Comparison of ENCODE assay signal across 8 cellular contexts in genomic region chr1:11645670-11646265, GRCh38. TPM values are rescaled to one million over a fixed set of nuclear protein-coding genes. Genes with fewer than 3 reads are reported as not detected.
DNase-seq lines count a peak whose midpoint lies in the region; ATAC-seq, FAIRE-seq and TF ChIP-seq lines count a peak whose summit lies in the region.
"Had no signal": no experiment of that assay in that cellular context is flagged by ENCODE, and none has a peak within 500 bp of the region (broad histone marks: within the 10 kb centered on the region; RNA-seq: fewer than 3 reads in every experiment).

No MANE protein-coding gene starts in this region.

- TF ChIP-seq POLR2A in GM12891 (IDR thresholded peaks at IDR 0.05; ENCODE audit: low read depth, low read length) (no peak), K562 (conservative IDR thresholded peaks at IDR 0.05) (no peak)

- POLR2A ChIA-PET in K562 (lab: Yijun Ruan, JAX), result interaction anchor here (0.6 to 1.3 kb wide), 7 partner anchors 12 to 649 kb away, joined by 3 to 6 read pairs (median 4); no protein-coding TSS in a partner anchor

- peak; percentile 80 to 89 for TF ChIP-seq RAD21 in K562 (CRISPR knock-in tag; conservative IDR thresholded peaks at IDR 0.05 in 1 of 2, IDR thresholded peaks at IDR 0.05 in 1 of 2)

- H3K4me1 ChIP-seq in K562 (replicated peaks in 1 of 2; ENCODE audit: control insufficient read depth in 2 of 2, insufficient read depth in 2 of 2, low read length in 2 of 2), result peaks cover 15 to 39% of the 10 kb centered on the region in 2 experiments; a peak in 4 of 5 replicates

- H3K4me3 ChIP-seq in K562, result no peak overlapping the region

- no peaks in the 10 kb centered on the region for H3K36me3 ChIP-seq in K562 (ENCODE audit: control insufficient read depth, insufficient read depth, low read length)

- no peaks in the 10 kb centered on the region for H3K9me3 ChIP-seq in K562 (replicated peaks; ENCODE audit: control insufficient read depth, insufficient read depth, low read depth, low read length)

- no peaks in the 10 kb centered on the region for H3K9me3 Mint-ChIP-seq in immature natural killer cell

- intact Hi-C loops in K562 (cut with micrococcal nuclease), result loop anchor here (1.0 kb wide), 1 partner anchor 404 kb away; no protein-coding TSS in a partner anchor

- no peak overlapping the region for H3K27ac ChIP-seq in K562 (ENCODE audit: extremely low read depth, low read depth, low read length)

- no peak overlapping the region for H3K4me2 ChIP-seq in K562 (ENCODE audit: insufficient read depth, low read length)

- H3K9me1 ChIP-seq in K562 (ENCODE audit: control insufficient read depth, insufficient read depth, low read length), result no peaks in the 10 kb centered on the region

- DNase-seq in GM12891 (ENCODE audit: insufficient read length, low spot score) (peak; percentile 53), NCI-H2107 (lab: John Stamatoyannopoulos, UW) (peak; percentile 57), UCSD-AML1 (lab: John Stamatoyannopoulos, UW; ENCODE audit: unreplicated experiment) (peak; percentile 81), K562 (ENCODE audit: extremely low read depth in 1 of 4, low spot score in 3 of 4) (peak; percentile 77 to 90 (median 80)), immature natural killer cell (peak; percentile 57 to 68 (median 66))
- DNase-seq in stimulated activated CD4-positive, alpha-beta T cell treated with anti-CD3 and anti-CD28 coated beads, Interleukin-1b, Interleukin-23, amount 100 ng/mL, for 1 hour (ENCODE audit: low read depth in 2 of 2), result peak; percentile 56 to 71

- peaks cover 2% of the 10 kb centered on the region; the same call in 1 of the 2 replicates for H4K20me1 ChIP-seq in K562 (replicated peaks; ENCODE audit: control insufficient read depth, insufficient read depth, low read length)

- peak; percentile 85 to 93 (median 92) for TF ChIP-seq CTCF in K562 (IDR thresholded peaks at IDR 0.05 in 2 of 3, conservative IDR thresholded peaks at IDR 0.05 in 1 of 3; ENCODE audit: insufficient read depth in 2 of 3, low read depth in 1 of 3, low read length in 3 of 3)

- H3K9ac ChIP-seq in K562 (ENCODE audit: insufficient read depth in 1 of 2, low read depth in 2 of 2, low read length in 2 of 2), result no peak overlapping the region

- peaks cover 0 to 6% (median 2%) of the 10 kb centered on the region in 3 donors for H3K27me3 Mint-ChIP-seq in immature natural killer cell (ENCODE audit: low read depth in 3 of 3)

- H3K79me2 ChIP-seq in K562 (ENCODE audit: control insufficient read depth, insufficient read depth, low read length), result no peaks in the 10 kb centered on the region

- in situ Hi-C loops in K562 (cut with MboI), result no loop called here

- no TSS peak for BruUV-seq in K562 (replicated peaks; lab: Mats Ljungman, UMichigan)

- H3K36me3 Mint-ChIP-seq in immature natural killer cell, result no peaks in the 10 kb centered on the region

- peak; percentile 58 for FAIRE-seq in GM12891 (lab: Jason Lieb, UNC)
- peak; percentile 70 for FAIRE-seq in K562 (lab: Jason Lieb, UNC)
- FAIRE-seq: islet of Langerhans had no signal

- no peak overlapping the region for H2AFZ ChIP-seq in K562 (ENCODE audit: low read depth, low read length)

- TF ChIP-seq EP300 in K562 (IDR thresholded peaks at IDR 0.05; ENCODE audit: low read length), result no peak

- CTCF ChIA-PET in K562 (lab: Yijun Ruan, JAX; ENCODE audit: low intra/inter-chr PET ratio), result interaction anchor here (0.6 to 3.7 kb wide), 6 partner anchors 75 to 608 kb away, joined by 3 to 19 read pairs (median 3); no protein-coding TSS in a partner anchor

- H3K4me3 Mint-ChIP-seq in immature natural killer cell, result no peak overlapping the region

- H3K27ac Mint-ChIP-seq in immature natural killer cell, result no peak overlapping the region

- ATAC-seq in K562, result peak; percentile 59
- no peak for ATAC-seq in GM19324 (IDR thresholded peaks at IDR 0.05; ENCODE audit: low FRiP score, unreplicated experiment)

- WGBS in K562 (ENCODE audit: insufficient coverage, low coverage, missing lambda C conversion rate), result 6% methylated on average over 8 of the region's 8 CpGs

- H3K27me3 ChIP-seq in K562 (ENCODE audit: control insufficient read depth in 2 of 2, insufficient read depth in 2 of 2, low read length in 2 of 2), result peaks cover 2 to 13% of the 10 kb centered on the region in 2 experiments; a peak in 4 of 5 replicates

- peaks cover 17 to 19% of the 10 kb centered on the region in 2 donors for H3K4me1 Mint-ChIP-seq in immature natural killer cell

RNA-seq across cellular contexts. Expression of gene FBXO2, which starts 8.5 kb away (rescaled TPM):
- 0.28 TPM for polyA plus RNA-seq in GM12891 (2012; ENCODE audit: low read depth, missing spikeins)
- 0.76 and 1.9 TPM in 2 replicates for total RNA-seq in K562 (2011; cell fraction: chromatin; rRNA removed; ENCODE audit: low replicate concordance)
- total RNA-seq in K562 (2011; cell fraction: nucleolus; rRNA removed), result 1.7 and 1.8 TPM in 2 replicates
- 1.3 and 1.5 TPM in 2 replicates for total RNA-seq in K562 (2011; cell fraction: nucleoplasm; rRNA removed)
- total RNA-seq in K562 (2014; rRNA removed) (1.1 and 1.9 TPM in 2 replicates), K562 (2014; rRNA removed; fragmentation: Illumina TruSeq; extraction: Trizol) (0.16 and 0.25 TPM in 2 replicates), K562 (2015; rRNA removed; fragmentation: Illumina TruSeq; extraction: Trizol) (0.22 and 0.41 TPM in 2 replicates), K562 (2021) (1.4 and 1.7 TPM in 2 replicates)
- polyA plus RNA-seq in K562 (2011; rRNA removed) (1.1 and 2.8 TPM in 2 replicates), K562 (2014; fragmentation: Illumina TruSeq; extraction: Trizol) (0.27 and 0.46 TPM in 2 replicates), K562 (2014; fragmentation: Nextera tagmentation; extraction: Ambion mirVana) (under 1 TPM; 0.04 to 0.27 TPM), K562 (2014; rRNA removed) (1.6 and 2.2 TPM in 2 replicates), immature natural killer cell (10 to 100 TPM in 2 of 3 donors, 1 to 10 TPM in 1; 5.6 to 15.5 (median 14.4) TPM)
- 2.6 and 3.2 TPM in 2 replicates for polyA plus RNA-seq in K562 (2011; cell fraction: cytosol; rRNA removed)
- polyA plus RNA-seq in K562 (2011; cell fraction: nucleus; rRNA removed), result 4.5 and 6.3 TPM in 2 replicates
- polyA plus RNA-seq in K562 (2012), result 1.6 and 1.8 TPM in 2 replicates
- 0.21 and 0.48 TPM in 2 replicates for polyA minus RNA-seq in K562 (2011; rRNA and poly(A)+ RNA removed)
- 0.57 and 2.8 TPM in 2 replicates for polyA minus RNA-seq in K562 (2011; cell fraction: cytosol; rRNA and poly(A)+ RNA removed)
- polyA minus RNA-seq in K562 (2011; cell fraction: nucleus; rRNA and poly(A)+ RNA removed), result 0.67 and 1.4 TPM in 2 replicates

RNA-seq across cellular contexts. Expression of gene FBXO44, which starts 8.9 kb away (rescaled TPM):
- polyA plus RNA-seq in GM12891 (2012; ENCODE audit: low read depth, missing spikeins), result 13.6 TPM
- total RNA-seq in K562 (2011; cell fraction: chromatin; rRNA removed; ENCODE audit: low replicate concordance), result 25.1 and 57.8 TPM in 2 replicates
- total RNA-seq in K562 (2011; cell fraction: nucleolus; rRNA removed), result 47.5 and 48.8 TPM in 2 replicates
- 32.2 and 35.3 TPM in 2 replicates for total RNA-seq in K562 (2011; cell fraction: nucleoplasm; rRNA removed)
- total RNA-seq in K562 (2014; rRNA removed) (11.6 and 14.7 TPM in 2 replicates), K562 (2014; rRNA removed; fragmentation: Illumina TruSeq; extraction: Trizol) (2.6 and 3.9 TPM in 2 replicates), K562 (2015; rRNA removed; fragmentation: Illumina TruSeq; extraction: Trizol) (6.1 and 6.7 TPM in 2 replicates), K562 (2021) (15.7 and 16.4 TPM in 2 replicates)
- polyA plus RNA-seq in K562 (2011; rRNA removed) (8.3 and 18.1 TPM in 2 replicates), K562 (2014; fragmentation: Illumina TruSeq; extraction: Trizol) (5.9 and 9.8 TPM in 2 replicates), K562 (2014; fragmentation: Nextera tagmentation; extraction: Ambion mirVana) (1 to 10 TPM in 1 of 2 experiments, under 1 TPM in 1; 0.69 to 1.3 TPM), K562 (2014; rRNA removed) (20.9 and 23.7 TPM in 2 replicates), immature natural killer cell (10 to 100 TPM in 2 of 3 donors, 1 to 10 TPM in 1; 8.6 to 13.4 (median 12.5) TPM)
- polyA plus RNA-seq in K562 (2011; cell fraction: cytosol; rRNA removed), result 18.0 and 19.5 TPM in 2 replicates
- 93.3 and 93.5 TPM in 2 replicates for polyA plus RNA-seq in K562 (2011; cell fraction: nucleus; rRNA removed)
- 11.8 and 19.7 TPM in 2 replicates for polyA plus RNA-seq in K562 (2012)
- 5.7 and 7.3 TPM in 2 replicates for polyA minus RNA-seq in K562 (2011; rRNA and poly(A)+ RNA removed)
- 3.5 and 14.7 TPM in 2 replicates for polyA minus RNA-seq in K562 (2011; cell fraction: cytosol; rRNA and poly(A)+ RNA removed)
- polyA minus RNA-seq in K562 (2011; cell fraction: nucleus; rRNA and poly(A)+ RNA removed), result 29.5 and 46.7 TPM in 2 replicates

RNA-seq across cellular contexts. Expression of gene FBXO6, which starts 18.2 kb away (rescaled TPM):
- 13.5 TPM for polyA plus RNA-seq in GM12891 (2012; ENCODE audit: low read depth, missing spikeins)
- 3.1 and 10.3 TPM in 2 replicates for total RNA-seq in K562 (2011; cell fraction: chromatin; rRNA removed; ENCODE audit: low replicate concordance)
- 13.0 and 14.1 TPM in 2 replicates for total RNA-seq in K562 (2011; cell fraction: nucleolus; rRNA removed)
- 7.6 and 11.3 TPM in 2 replicates for total RNA-seq in K562 (2011; cell fraction: nucleoplasm; rRNA removed)
- total RNA-seq in K562 (2014; rRNA removed), result 44.1 and 44.9 TPM in 2 replicates
- 9.6 and 15.2 TPM in 2 replicates for total RNA-seq in K562 (2014; rRNA removed; fragmentation: Illumina TruSeq; extraction: Trizol)
- total RNA-seq in K562 (2015; rRNA removed; fragmentation: Illumina TruSeq; extraction: Trizol), result 23.8 and 24.5 TPM in 2 replicates
- 23.2 and 24.9 TPM in 2 replicates for total RNA-seq in K562 (2021)
- polyA plus RNA-seq in K562 (2011; rRNA removed), result 35.2 and 64.0 TPM in 2 replicates
- 96.3 and 104 TPM in 2 replicates for polyA plus RNA-seq in K562 (2011; cell fraction: cytosol; rRNA removed)
- polyA plus RNA-seq in K562 (2011; cell fraction: nucleus; rRNA removed), result 14.1 and 20.6 TPM in 2 replicates
- 26.0 and 39.2 TPM in 2 replicates for polyA plus RNA-seq in K562 (2012)
- 34.1 and 34.7 TPM in 2 replicates for polyA plus RNA-seq in K562 (2014; fragmentation: Illumina TruSeq; extraction: Trizol)
- 10 to 100 TPM; 10.6 to 16.4 TPM for polyA plus RNA-seq in K562 (2014; fragmentation: Nextera tagmentation; extraction: Ambion mirVana)
- 45.8 and 49.6 TPM in 2 replicates for polyA plus RNA-seq in K562 (2014; rRNA removed)
- polyA minus RNA-seq in K562 (2011; rRNA and poly(A)+ RNA removed), result 15.9 and 20.2 TPM in 2 replicates
- polyA minus RNA-seq in K562 (2011; cell fraction: cytosol; rRNA and poly(A)+ RNA removed), result 14.4 and 33.6 TPM in 2 replicates
- polyA minus RNA-seq in K562 (2011; cell fraction: nucleus; rRNA and poly(A)+ RNA removed), result 6.2 and 9.4 TPM in 2 replicates
- polyA plus RNA-seq in immature natural killer cell, result 100 to 1,000 TPM; 105 to 164 (median 121) TPM

RNA-seq across cellular contexts. Expression of gene MAD2L2, which starts 35.2 kb away (rescaled TPM):
- polyA plus RNA-seq in GM12891 (2012; ENCODE audit: low read depth, missing spikeins), result 47.6 TPM
- total RNA-seq in K562 (2011; cell fraction: chromatin; rRNA removed; ENCODE audit: low replicate concordance), result 61.6 and 182 TPM in 2 replicates
- total RNA-seq in K562 (2011; cell fraction: nucleolus; rRNA removed), result 209 and 213 TPM in 2 replicates
- 129 and 143 TPM in 2 replicates for total RNA-seq in K562 (2011; cell fraction: nucleoplasm; rRNA removed)
- total RNA-seq in K562 (2014; rRNA removed), result 286 and 326 TPM in 2 replicates
- 69.7 and 100 TPM in 2 replicates for total RNA-seq in K562 (2014; rRNA removed; fragmentation: Illumina TruSeq; extraction: Trizol)
- total RNA-seq in K562 (2015; rRNA removed; fragmentation: Illumina TruSeq; extraction: Trizol), result 143 TPM in 2 replicates
- total RNA-seq in K562 (2021), result 211 and 212 TPM in 2 replicates
- 138 and 190 TPM in 2 replicates for polyA plus RNA-seq in K562 (2011; rRNA removed)
- 297 and 419 TPM in 2 replicates for polyA plus RNA-seq in K562 (2011; cell fraction: cytosol; rRNA removed)
- polyA plus RNA-seq in K562 (2011; cell fraction: nucleus; rRNA removed), result 289 and 315 TPM in 2 replicates
- polyA plus RNA-seq in K562 (2012), result 217 and 239 TPM in 2 replicates
- polyA plus RNA-seq in K562 (2014; fragmentation: Illumina TruSeq; extraction: Trizol), result 185 and 189 TPM in 2 replicates
- 10 to 100 TPM; 12.4 to 25.9 TPM for polyA plus RNA-seq in K562 (2014; fragmentation: Nextera tagmentation; extraction: Ambion mirVana)
- polyA plus RNA-seq in K562 (2014; rRNA removed), result 270 and 279 TPM in 2 replicates
- polyA minus RNA-seq in K562 (2011; rRNA and poly(A)+ RNA removed), result 95.3 and 109 TPM in 2 replicates
- polyA minus RNA-seq in K562 (2011; cell fraction: cytosol; rRNA and poly(A)+ RNA removed), result 94.6 and 115 TPM in 2 replicates
- polyA minus RNA-seq in K562 (2011; cell fraction: nucleus; rRNA and poly(A)+ RNA removed), result 71.6 and 96.6 TPM in 2 replicates
- polyA plus RNA-seq in immature natural killer cell, result 100 to 1,000 TPM; 103 to 182 (median 163) TPM

RNA-seq across cellular contexts. Expression of gene DRAXIN, which starts 45.7 kb away (rescaled TPM):
- polyA plus RNA-seq in GM12891 (2012; ENCODE audit: low read depth, missing spikeins), result 0.01 TPM
- not detected in 2 replicates for total RNA-seq in K562 (2011; cell fraction: chromatin; rRNA removed; ENCODE audit: low replicate concordance)
- not detected in 2 replicates for total RNA-seq in K562 (2011; cell fraction: nucleolus; rRNA removed)
- not detected in 2 replicates for total RNA-seq in K562 (2011; cell fraction: nucleoplasm; rRNA removed)
- not detected in 2 replicates for total RNA-seq in K562 (2014; rRNA removed)
- 0.04 TPM in 1 of 2 replicates, not detected in the other for total RNA-seq in K562 (2014; rRNA removed; fragmentation: Illumina TruSeq; extraction: Trizol)
- total RNA-seq in K562 (2015; rRNA removed; fragmentation: Illumina TruSeq; extraction: Trizol), result under 0.01 TPM in 1 of 2 replicates, not detected in the other
- total RNA-seq in K562 (2021), result not detected in 2 replicates
- 0.01 TPM in 1 of 2 replicates, not detected in the other for polyA plus RNA-seq in K562 (2011; rRNA removed)
- 0.01 TPM in 1 of 2 replicates, not detected in the other for polyA plus RNA-seq in K562 (2011; cell fraction: cytosol; rRNA removed)
- polyA plus RNA-seq in K562 (2011; cell fraction: nucleus; rRNA removed), result not detected in 2 replicates
- 0.01 TPM in 2 replicates for polyA plus RNA-seq in K562 (2012)
- polyA plus RNA-seq in K562 (2014; fragmentation: Illumina TruSeq; extraction: Trizol), result not detected in 2 replicates
- under 1 TPM in 1 of 2 experiments, not detected in 1; 0.01 TPM for polyA plus RNA-seq in K562 (2014; fragmentation: Nextera tagmentation; extraction: Ambion mirVana)
- 0.01 TPM in 1 of 2 replicates, not detected in the other for polyA plus RNA-seq in K562 (2014; rRNA removed)
- polyA minus RNA-seq in K562 (2011; rRNA and poly(A)+ RNA removed), result not detected in 2 replicates
- not detected in 2 replicates for polyA minus RNA-seq in K562 (2011; cell fraction: cytosol; rRNA and poly(A)+ RNA removed)
- polyA minus RNA-seq in K562 (2011; cell fraction: nucleus; rRNA and poly(A)+ RNA removed), result not detected in 2 replicates
- polyA plus RNA-seq in immature natural killer cell, result under 1 TPM; 0.29 to 0.94 (median 0.58) TPM
